Comparison of ENCODE assay signal across 17 cellular contexts in genomic region chr1:2604156-2604853, GRCh38. TPM values are rescaled to one million over a fixed set of nuclear protein-coding genes. Genes with fewer than 3 reads are reported as not detected.
"Had no signal": no experiment of that assay in that cellular context is flagged by ENCODE, and none has a peak within 500 bp of the region (broad histone marks: within the 10 kb centered on the region; RNA-seq: fewer than 3 reads in every experiment).

No MANE protein-coding gene starts in this region.

- H3K4me1 Mint-ChIP-seq: activated CD4-positive, alpha-beta T cell treated with anti-CD3 and anti-CD28 coated beads, Interleukin-2, amount 10 ng/mL, durations not matched to agents 24 days and 14 days; naive B cell; stimulated activated memory B cell treated with anti-CD40 and anti-IgM and Interleukin-4, amounts not matched to agents 10 μg/mL and 1 μg/mL and 100 μg/mL, for 72 hours had no signal

- H3K27me3 ChIP-seq: ascending aorta had no signal

- H3K36me3 ChIP-seq: ascending aorta, breast epithelium, gastrocnemius medialis, heart right ventricle, neutrophil, transverse colon, WERI-Rb-1 had no signal

- ATAC-seq: gastrocnemius medialis, heart right ventricle, left lobe of liver had no signal

- H3K4me3 ChIP-seq: ascending aorta, breast epithelium, gastrocnemius medialis, heart right ventricle, SK-N-MC, transverse colon had no signal

- H3K9me3 ChIP-seq: breast epithelium, gastrocnemius medialis, neutrophil, transverse colon had no signal

- H3K27ac Mint-ChIP-seq: activated CD4-positive, alpha-beta T cell treated with anti-CD3 and anti-CD28 coated beads, Interleukin-2, amount 10 ng/mL, durations not matched to agents 24 days and 14 days; activated T-helper 1 cell treated with anti-CD3 and anti-CD28 coated beads, Interleukin-12 subunit alpha, Interleukin-12 subunit beta, Interleukin-2, Interleukin-4 antibody, amounts not matched to agents 30 ng/mL and 10 ng/mL and 1 ng/mL, durations not matched to agents 14 hours and 24 hours and 36 hours; naive B cell; stimulated activated memory B cell treated with anti-CD40 and anti-IgM and Interleukin-4, amounts not matched to agents 10 μg/mL and 1 μg/mL and 100 μg/mL, for 72 hours had no signal

- DNase-seq: activated CD4-positive, alpha-beta T cell treated with anti-CD3 and anti-CD28 coated beads, Interleukin-2, amount 10 ng/mL, durations not matched to agents 24 days and 14 days; activated CD8-positive, alpha-beta memory T cell treated with anti-CD3 and anti-CD28 coated beads, Interleukin-2, amount 50 U/mL, for 48 hours; gastrocnemius medialis; heart right ventricle; mammary epithelial cell; naive B cell; stimulated activated CD4-positive, alpha-beta T cell treated with anti-CD3 and anti-CD28 coated beads, Interleukin-2, amount 100 ng/mL, for 48 hours; transverse colon; WERI-Rb-1 had no signal

- H3K4me1 ChIP-seq: ascending aorta, breast epithelium, gastrocnemius medialis, transverse colon had no signal

- H3K4me3 Mint-ChIP-seq: activated CD4-positive, alpha-beta T cell treated with anti-CD3 and anti-CD28 coated beads, Interleukin-2, amount 10 ng/mL, durations not matched to agents 24 days and 14 days; activated T-helper 1 cell treated with anti-CD3 and anti-CD28 coated beads, Interleukin-12 subunit alpha, Interleukin-12 subunit beta, Interleukin-2, Interleukin-4 antibody, amounts not matched to agents 30 ng/mL and 10 ng/mL and 1 ng/mL, durations not matched to agents 14 hours and 24 hours and 36 hours; naive B cell; stimulated activated memory B cell treated with anti-CD40 and anti-IgM and Interleukin-4, amounts not matched to agents 10 μg/mL and 1 μg/mL and 100 μg/mL, for 72 hours had no signal

- H3K27ac ChIP-seq: ascending aorta, breast epithelium, gastrocnemius medialis, heart right ventricle, neutrophil, SK-N-MC, transverse colon, WERI-Rb-1 had no signal

- H3K9me3 Mint-ChIP-seq: activated CD4-positive, alpha-beta T cell treated with anti-CD3 and anti-CD28 coated beads, Interleukin-2, amount 10 ng/mL, durations not matched to agents 24 days and 14 days; activated T-helper 1 cell treated with anti-CD3 and anti-CD28 coated beads, Interleukin-12 subunit alpha, Interleukin-12 subunit beta, Interleukin-2, Interleukin-4 antibody, amounts not matched to agents 30 ng/mL and 10 ng/mL and 1 ng/mL, durations not matched to agents 14 hours and 24 hours and 36 hours; naive B cell; stimulated activated memory B cell treated with anti-CD40 and anti-IgM and Interleukin-4, amounts not matched to agents 10 μg/mL and 1 μg/mL and 100 μg/mL, for 72 hours had no signal

RNA-seq across cellular contexts. Expression of gene MMEL1, which starts 28.5 kb away (rescaled TPM):
- total RNA-seq: ascending aorta, epithelial cell of proximal tubule, gastrocnemius medialis, left lobe of liver, mammary epithelial cell had no signal
- polyA plus RNA-seq: mammary epithelial cell had no signal
